ENCODE assay signal across 11 cellular contexts in the genomic region with DNA sequence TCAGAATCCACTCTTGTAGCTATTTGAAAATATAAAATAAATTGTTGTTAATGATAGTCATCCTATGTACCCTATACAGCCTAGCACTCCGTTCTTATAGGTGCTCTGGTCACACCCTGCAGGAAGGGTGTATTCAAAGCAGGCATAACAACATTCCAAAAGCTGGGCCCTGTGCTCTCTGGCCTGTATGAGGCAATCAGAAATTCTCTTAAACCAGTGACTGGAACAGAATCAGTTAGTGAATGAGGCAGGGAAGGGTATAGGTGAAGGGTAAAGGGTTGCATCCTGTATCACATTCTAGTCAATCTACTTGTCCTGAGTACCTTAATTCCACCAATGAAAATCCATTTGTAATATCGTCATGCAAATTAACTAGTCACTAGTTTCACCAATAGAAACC.
DNase-seq lines count a peak whose midpoint lies in the region; ATAC-seq and TF ChIP-seq lines count a peak whose summit lies in the region.
"Had no signal": no experiment of that assay in that cellular context is flagged by ENCODE, and none has a peak within 500 bp of the region (broad histone marks: within the 10 kb centered on the region; RNA-seq: fewer than 3 reads in every experiment).

No MANE protein-coding gene starts in this region.

- H3K79me2 ChIP-seq in DND-41 (ENCODE audit: insufficient read depth, low read length) (no peaks in the 10 kb centered on the region), PC-3 (ENCODE audit: low read length) (no peaks in the 10 kb centered on the region)

- no peak overlapping the region for H3K4me2 ChIP-seq in DND-41 (ENCODE audit: insufficient read depth, low read length)
- peak overlapping the region; percentile 36 for H3K4me2 ChIP-seq in PC-3 (ENCODE audit: low read length)

- 0 out of 2 replicates have a peak overlapping the region, but pooled peaks have one; percentile 1 for H3K27ac ChIP-seq in DND-41 (ENCODE audit: low read length)
- H3K27ac ChIP-seq in PC-3 (ENCODE audit: low read length): peak overlapping the region; percentile 47
- H3K27ac ChIP-seq in testis: no peak overlapping the region

- H3K27me3 ChIP-seq in DND-41 (ENCODE audit: insufficient read depth, low read length, poor library complexity) (no peaks in the 10 kb centered on the region), PC-3 (ENCODE audit: low read length) (no peaks in the 10 kb centered on the region), testis (no peaks in the 10 kb centered on the region)

- ATAC-seq in DND-41 (ENCODE audit: insufficient read depth, low read depth): no peak
- ATAC-seq in PC-3: peak; percentile 80
- no peak for ATAC-seq in GM18498 (IDR thresholded peaks at IDR 0.05; ENCODE audit: unreplicated experiment)

- H3K4me1 ChIP-seq in DND-41 (ENCODE audit: insufficient read depth, low read length): peaks cover 39% of the 10 kb centered on the region
- peaks cover 49% of the 10 kb centered on the region for H3K4me1 ChIP-seq in PC-3 (ENCODE audit: insufficient read depth, low read length)
- H3K4me1 ChIP-seq in testis: peaks cover 7% of the 10 kb centered on the region

- POLR2A ChIA-PET in PC-3 (lab: Charles Lee; ENCODE audit: unreplicated experiment): interaction anchor here (0.6 to 1.9 kb wide), 4 partner anchors 9 to 165 kb away, joined by 3 to 14 read pairs (median 9); no protein-coding TSS in a partner anchor

- no peaks in the 10 kb centered on the region for H3K9me2 ChIP-seq in PC-3 (replicated peaks; ENCODE audit: low read length)

- no peak overlapping the region for H3K9ac ChIP-seq in DND-41 (ENCODE audit: low read depth, low read length)
- no peak overlapping the region for H3K9ac ChIP-seq in PC-3 (ENCODE audit: low read length)

- H3K4me3 ChIP-seq in DND-41 (ENCODE audit: low read depth in 1 of 2, low read length in 2 of 2): no peak overlapping the region
- no peak overlapping the region for H3K4me3 ChIP-seq in PC-3 (ENCODE audit: low read length)
- H3K4me3 ChIP-seq in epithelial cell of proximal tubule (ENCODE audit: low read depth, low read length): no peak overlapping the region
- no peak overlapping the region for H3K4me3 ChIP-seq in testis

- peaks cover 15% of the 10 kb centered on the region for H3F3A ChIP-seq in PC-3 (ENCODE audit: low read length, unreplicated experiment)

- H3K36me3 ChIP-seq in DND-41 (ENCODE audit: insufficient read depth, low read length) (no peaks in the 10 kb centered on the region), PC-3 (ENCODE audit: low read depth, low read length) (no peaks in the 10 kb centered on the region), testis (ENCODE audit: low read depth, missing control alignments) (no peaks in the 10 kb centered on the region)

- TF ChIP-seq CTCF in DND-41 (IDR thresholded peaks at IDR 0.05; ENCODE audit: borderline replicate concordance, extremely low read depth, low read length, poor library complexity, severe bottlenecking): no peak
- no peak for TF ChIP-seq CTCF in PC-3 (conservative IDR thresholded peaks at IDR 0.05; ENCODE audit: low read depth, low read length)
- no peak for TF ChIP-seq CTCF in epithelial cell of proximal tubule (conservative IDR thresholded peaks at IDR 0.05; ENCODE audit: low read depth, low read length)
- no peak for TF ChIP-seq CTCF in testis (IDR thresholded peaks at IDR 0.05)

- H3K9me3 ChIP-seq in DND-41 (ENCODE audit: insufficient read depth, low read length, severe bottlenecking): no peaks in the 10 kb centered on the region
- no peaks in the 10 kb centered on the region for H3K9me3 ChIP-seq in PC-3 (ENCODE audit: low read length)
- no peaks in the 10 kb centered on the region for H3K9me3 ChIP-seq in testis

- in situ Hi-C loops in KBM-7 (cut with MboI; ENCODE audit: low pct_unique_long_range_greater_than_20kb, low sequenced_read_pairs): no loop called here

- WGBS in testis, 2 donors: 90 to 93% methylated on average over 2 of the region's 2 CpGs

- H4K20me1 ChIP-seq in DND-41 (ENCODE audit: insufficient read depth, low read length) (no peaks in the 10 kb centered on the region), PC-3 (ENCODE audit: low read length) (no peaks in the 10 kb centered on the region)

- no peak for TF ChIP-seq POLR2A in testis (IDR thresholded peaks at IDR 0.05)

- intact Hi-C loops in PC-3 (cut with micrococcal nuclease) (loop anchor here (1.0 kb wide), 2 partner anchors 8 to 26 kb away; no protein-coding TSS in a partner anchor), testis (cut with DNase I; ENCODE audit: low total_unique reads) (no loop called here)

- H2AFZ ChIP-seq in DND-41 (ENCODE audit: low read depth, low read length): no peak overlapping the region
- H2AFZ ChIP-seq in PC-3 (ENCODE audit: low read length): no peak overlapping the region

- DNase-seq in DND-41 (no peak), PC-3 (peak; percentile 99), epithelial cell of proximal tubule (ENCODE audit: low read depth) (peak; percentile 75), renal cortical epithelial cell (ENCODE audit: low read depth) (peak; percentile 92), testis (no peak), KBM-7 (no peak)
- DNase-seq: activated CD4-positive, alpha-beta T cell treated with anti-CD3 and anti-CD28 coated beads, Interleukin-2, amount 50 U/mL, for 48 hours; activated effector memory CD4-positive, alpha-beta T cell treated with Interleukin-2 at 50 U/mL for 16 hours; NCI-H1092 treated with DMSO at 0.1 percent for 48 hours; posterior cingulate gyrus had no signal

- no TSS peak for BruUV-seq in PC-3 (replicated peaks; lab: Mats Ljungman, UMichigan)

- CTCF ChIA-PET in PC-3 (lab: Charles Lee): no interaction called here

Comparison
In these comparisons a context has a peak if more than half of its experiments do, and no peak if none do; other contexts are left out.
1. DNase-seq: peak in PC-3 (single experiment), epithelial cell of proximal tubule (single experiment) and renal cortical epithelial cell (single experiment); none in DND-41 (single experiment), testis (single experiment) and KBM-7 (single experiment).
2. H3K27ac ChIP-seq: peak in DND-41 (single experiment) and PC-3 (single experiment); none in testis (0 of 2).